In the genomic region with DNA sequence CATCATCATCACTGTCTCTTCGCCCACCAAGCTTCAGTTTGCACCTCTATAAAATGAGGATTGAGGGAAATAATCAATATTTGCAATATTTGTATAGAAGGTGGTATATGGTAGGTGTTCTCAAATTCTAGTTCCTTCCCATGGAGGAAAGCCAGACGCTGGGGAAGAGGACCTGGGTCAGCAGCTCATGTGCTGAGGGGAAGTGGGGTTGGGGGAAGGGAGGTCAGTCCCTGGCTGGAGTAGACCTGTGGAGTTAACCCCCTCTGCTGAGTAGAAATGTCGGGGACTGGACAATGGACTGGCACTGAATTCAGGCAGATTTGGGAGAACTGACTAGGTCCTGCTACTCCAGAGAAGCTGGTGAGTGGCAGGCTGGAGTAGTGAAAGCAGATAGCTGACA, we compare ENCODE assay signal across 19 cellular contexts. TPM values are rescaled to one million over a fixed set of nuclear protein-coding genes. Genes with fewer than 3 reads are reported as not detected.
DNase-seq lines count a peak whose midpoint lies in the region; ATAC-seq, FAIRE-seq and TF ChIP-seq lines count a peak whose summit lies in the region.
"Had no signal": no experiment of that assay in that cellular context is flagged by ENCODE, and none has a peak within 500 bp of the region (broad histone marks: within the 10 kb centered on the region; RNA-seq: fewer than 3 reads in every experiment).

No MANE protein-coding gene starts in this region.

- H3K27ac ChIP-seq in astrocyte (ENCODE audit: low read depth, low read length) (peak overlapping the region; percentile 85), suprapubic skin (peak overlapping the region; percentile 46)

- no peak overlapping the region for H2AFZ ChIP-seq in astrocyte (ENCODE audit: low read depth, low read length)

- H3K4me3 ChIP-seq in astrocyte (ENCODE audit: insufficient read depth, low read depth, low read length) (no peak overlapping the region), suprapubic skin (no peak overlapping the region)
- H3K4me3 ChIP-seq: transverse colon had no signal

- H3K9me3 Mint-ChIP-seq in activated naive CD8-positive, alpha-beta T cell treated with anti-CD3 and anti-CD28 coated beads, Interleukin-2, amount 50 U/mL, for 24 hours: no peaks in the 10 kb centered on the region
- H3K9me3 Mint-ChIP-seq in activated naive CD8-positive, alpha-beta T cell treated with anti-CD3 and anti-CD28 coated beads for 36 hours: no peaks in the 10 kb centered on the region
- H3K9me3 Mint-ChIP-seq in astrocyte (ENCODE audit: unreplicated experiment): peaks cover 2% of the 10 kb centered on the region
- H3K9me3 Mint-ChIP-seq: CD4-positive, alpha-beta T cell; nephron progenitor cell; T-helper 1 cell treated with Interleukin-12 subunit alpha and Interleukin-12 subunit beta and Interleukin-4 antibody, amounts not matched to agents 30 μg/mL and 1 μg/mL, for 36 hours had no signal

- no peak for TF ChIP-seq EP300 in suprapubic skin (IDR thresholded peaks at IDR 0.05)

- no peak for DNase-seq in activated naive CD8-positive, alpha-beta T cell treated with anti-CD3 and anti-CD28 coated beads, Interleukin-2, amount 50 U/mL, for 24 hours
- DNase-seq in activated naive CD8-positive, alpha-beta T cell treated with anti-CD3 and anti-CD28 coated beads for 36 hours: no peak
- DNase-seq in astrocyte (ENCODE audit: low read depth) (no peak), medulla oblongata (ENCODE audit: extremely low spot score) (peak; percentile 47), suprapubic skin (ENCODE audit: low spot score in 2 of 2) (no peak), NCI-H187 treated with DMSO at 0.1 percent for 48 hours (lab: John Stamatoyannopoulos, UW) (no peak)
- DNase-seq in stimulated activated CD4-positive, alpha-beta T cell treated with anti-CD3 and anti-CD28 coated beads, Interleukin-4, amount 100 ng/mL, for 24 hours: no peak
- DNase-seq: activated CD4-positive, CD25-positive, alpha-beta regulatory T cell treated with anti-CD3 and anti-CD28 coated beads, Interleukin-2, amount 50 U/mL, for 72 hours; activated gamma-delta T cell treated with Interleukin-2 at 50 U/mL for 16 hours; CD4-positive, alpha-beta T cell; NCI-H2081 treated with DMSO at 0.1 percent for 48 hours; NCI-H524 treated with DMSO at 0.1 percent for 48 hours; nephron progenitor cell; retina; transverse colon had no signal

- no peak for FAIRE-seq in astrocyte (lab: Jason Lieb, UNC)

- no peak for ATAC-seq in activated naive CD8-positive, alpha-beta T cell treated with anti-CD3 and anti-CD28 coated beads, Interleukin-2, amount 50 U/mL, for 24 hours
- no peak for ATAC-seq in HG03520 (IDR thresholded peaks at IDR 0.05; ENCODE audit: unreplicated experiment)

- no peak overlapping the region for H3K4me3 Mint-ChIP-seq in activated naive CD8-positive, alpha-beta T cell treated with anti-CD3 and anti-CD28 coated beads, Interleukin-2, amount 50 U/mL, for 24 hours
- H3K4me3 Mint-ChIP-seq in activated naive CD8-positive, alpha-beta T cell treated with anti-CD3 and anti-CD28 coated beads for 36 hours: no peak overlapping the region
- peak overlapping the region; percentile 13 for H3K4me3 Mint-ChIP-seq in astrocyte (ENCODE audit: unreplicated experiment)
- H3K4me3 Mint-ChIP-seq: CD4-positive, alpha-beta T cell; nephron progenitor cell; T-helper 1 cell treated with Interleukin-12 subunit alpha and Interleukin-12 subunit beta and Interleukin-4 antibody, amounts not matched to agents 30 μg/mL and 1 μg/mL, for 36 hours had no signal

- H3K27me3 ChIP-seq in astrocyte (ENCODE audit: insufficient read depth, low read length) (no peaks in the 10 kb centered on the region), suprapubic skin (no peaks in the 10 kb centered on the region)
- H3K27me3 ChIP-seq: transverse colon had no signal

- no peaks in the 10 kb centered on the region for H4K20me1 ChIP-seq in astrocyte (ENCODE audit: insufficient read depth, low read length)

- no peaks in the 10 kb centered on the region for H3K79me2 ChIP-seq in astrocyte (ENCODE audit: insufficient read depth, low read length)

- H3K36me3 ChIP-seq in astrocyte (ENCODE audit: insufficient read depth, low read length): no peaks in the 10 kb centered on the region
- no peaks in the 10 kb centered on the region for H3K36me3 ChIP-seq in suprapubic skin
- H3K36me3 ChIP-seq: transverse colon had no signal

- TF ChIP-seq CTCF in astrocyte (IDR thresholded peaks at IDR 0.05; ENCODE audit: insufficient read depth, low read depth, low read length): no peak
- TF ChIP-seq CTCF in suprapubic skin (IDR thresholded peaks at IDR 0.05): no peak

- H3K9me3 ChIP-seq in astrocyte (ENCODE audit: insufficient read depth, low read depth, low read length) (peaks cover 5% of the 10 kb centered on the region), suprapubic skin (no peaks in the 10 kb centered on the region)
- H3K9me3 ChIP-seq: transverse colon had no signal

- TF ChIP-seq POLR2A in suprapubic skin (IDR thresholded peaks at IDR 0.05): no peak

- no peaks in the 10 kb centered on the region for H3K36me3 Mint-ChIP-seq in activated naive CD8-positive, alpha-beta T cell treated with anti-CD3 and anti-CD28 coated beads, Interleukin-2, amount 50 U/mL, for 24 hours (ENCODE audit: low read depth)
- H3K36me3 Mint-ChIP-seq in activated naive CD8-positive, alpha-beta T cell treated with anti-CD3 and anti-CD28 coated beads for 36 hours: no peaks in the 10 kb centered on the region
- no peaks in the 10 kb centered on the region for H3K36me3 Mint-ChIP-seq in astrocyte (ENCODE audit: low read depth, unreplicated experiment)

- peaks cover 8% of the 10 kb centered on the region for H3K4me1 Mint-ChIP-seq in activated naive CD8-positive, alpha-beta T cell treated with anti-CD3 and anti-CD28 coated beads, Interleukin-2, amount 50 U/mL, for 24 hours
- no peaks in the 10 kb centered on the region for H3K4me1 Mint-ChIP-seq in activated naive CD8-positive, alpha-beta T cell treated with anti-CD3 and anti-CD28 coated beads for 36 hours
- H3K4me1 Mint-ChIP-seq in astrocyte (ENCODE audit: low read depth, unreplicated experiment): peaks cover 17% of the 10 kb centered on the region

- peak overlapping the region; percentile 41 for H3K9ac ChIP-seq in astrocyte (ENCODE audit: low read length)

- H3K4me1 ChIP-seq in astrocyte (ENCODE audit: insufficient read depth, low read length) (peaks cover 21% of the 10 kb centered on the region), suprapubic skin (peaks cover 22% of the 10 kb centered on the region)

- H3K27ac Mint-ChIP-seq in activated naive CD8-positive, alpha-beta T cell treated with anti-CD3 and anti-CD28 coated beads, Interleukin-2, amount 50 U/mL, for 24 hours: peak overlapping the region; percentile 17
- H3K27ac Mint-ChIP-seq in activated naive CD8-positive, alpha-beta T cell treated with anti-CD3 and anti-CD28 coated beads for 36 hours: no peak overlapping the region
- H3K27ac Mint-ChIP-seq in astrocyte (ENCODE audit: unreplicated experiment): peak overlapping the region; percentile 93
- H3K27ac Mint-ChIP-seq: CD4-positive, alpha-beta T cell; nephron progenitor cell; T-helper 1 cell treated with Interleukin-12 subunit alpha and Interleukin-12 subunit beta and Interleukin-4 antibody, amounts not matched to agents 30 μg/mL and 1 μg/mL, for 36 hours had no signal

- peaks cover 7% of the 10 kb centered on the region for H3K27me3 Mint-ChIP-seq in activated naive CD8-positive, alpha-beta T cell treated with anti-CD3 and anti-CD28 coated beads, Interleukin-2, amount 50 U/mL, for 24 hours
- peaks cover 1% of the 10 kb centered on the region for H3K27me3 Mint-ChIP-seq in activated naive CD8-positive, alpha-beta T cell treated with anti-CD3 and anti-CD28 coated beads for 36 hours
- H3K27me3 Mint-ChIP-seq in astrocyte (ENCODE audit: low read depth, unreplicated experiment): peaks cover 4% of the 10 kb centered on the region

- peak overlapping the region; percentile 60 for H3K4me2 ChIP-seq in astrocyte (ENCODE audit: low read length)

- WGBS in suprapubic skin: 76% methylated on average over 3 of the region's 3 CpGs

RNA-seq across cellular contexts. Expression of a gene that starts 12.8 kb away (rescaled TPM):
- under 1 TPM in 1 of 2 experiments, not detected in 1; 0.06 TPM for total RNA-seq in activated naive CD8-positive, alpha-beta T cell treated with anti-CD3 and anti-CD28 coated beads for 36 hours
- total RNA-seq in astrocyte (44.0 and 59.2 TPM in 2 replicates), suprapubic skin (1 to 10 TPM in 3 of 4 donors, under 1 TPM in 1; 0.76 to 6.6 (median 4.6) TPM)
- total RNA-seq: A172 had no signal

RNA-seq across cellular contexts. Expression of a gene that starts 31.7 kb away (rescaled TPM):
- total RNA-seq in activated naive CD8-positive, alpha-beta T cell treated with anti-CD3 and anti-CD28 coated beads for 36 hours: not detected
- total RNA-seq in astrocyte (22.7 and 38.5 TPM in 2 replicates), suprapubic skin (not detected)
- total RNA-seq: A172; CD4-positive, alpha-beta T cell; left lobe of liver; transverse colon had no signal

RNA-seq across cellular contexts. Expression of a gene that starts 51.7 kb away (rescaled TPM):
- 100 to 1,000 TPM; 124 to 128 TPM for total RNA-seq in activated naive CD8-positive, alpha-beta T cell treated with anti-CD3 and anti-CD28 coated beads for 36 hours
- 137 and 151 TPM in 2 replicates for total RNA-seq in astrocyte
- 10 to 100 TPM; 45.1 to 66.6 (median 52.1) TPM for total RNA-seq in suprapubic skin

Comparison
In these comparisons a context has a peak if more than half of its experiments do, and no peak if none do; other contexts are left out.
1. RNA of a gene that starts 31.7 kb away (total RNA-seq): 22.7 to 38.5 TPM in astrocyte; not detected in activated naive CD8-positive, alpha-beta T cell treated with anti-CD3 and anti-CD28 coated beads for 36 hours and not detected in suprapubic skin; every median in the first group is over 10 times any median in the second.